1 cellular context compared by ENCODE assay signal in genomic region chr12:75437564-75437963, GRCh38.
TF ChIP-seq lines count a peak whose summit lies in the region.

No MANE protein-coding gene starts in this region.

TF ChIP-seq in SK-N-SH, 30 proteins besides CTCF, POLR2A, EP300 and RAD21 (continued from another document):
- TF ChIP-seq IRF3 (IDR thresholded peaks at IDR 0.05; ENCODE audit: low read depth, low read length) (no peak), MAX (IDR thresholded peaks at IDR 0.05; ENCODE audit: low read depth) (no peak), GATA2 (CRISPR knock-in tag; IDR thresholded peaks at IDR 0.05) (no peak), NFIC (IDR thresholded peaks at IDR 0.05; ENCODE audit: borderline replicate concordance) (no peak)
TF ChIP-seq in SK-N-SH: peak in this region for 0.
